Comparison of ENCODE assay signal across 9 cellular contexts in the genomic region with DNA sequence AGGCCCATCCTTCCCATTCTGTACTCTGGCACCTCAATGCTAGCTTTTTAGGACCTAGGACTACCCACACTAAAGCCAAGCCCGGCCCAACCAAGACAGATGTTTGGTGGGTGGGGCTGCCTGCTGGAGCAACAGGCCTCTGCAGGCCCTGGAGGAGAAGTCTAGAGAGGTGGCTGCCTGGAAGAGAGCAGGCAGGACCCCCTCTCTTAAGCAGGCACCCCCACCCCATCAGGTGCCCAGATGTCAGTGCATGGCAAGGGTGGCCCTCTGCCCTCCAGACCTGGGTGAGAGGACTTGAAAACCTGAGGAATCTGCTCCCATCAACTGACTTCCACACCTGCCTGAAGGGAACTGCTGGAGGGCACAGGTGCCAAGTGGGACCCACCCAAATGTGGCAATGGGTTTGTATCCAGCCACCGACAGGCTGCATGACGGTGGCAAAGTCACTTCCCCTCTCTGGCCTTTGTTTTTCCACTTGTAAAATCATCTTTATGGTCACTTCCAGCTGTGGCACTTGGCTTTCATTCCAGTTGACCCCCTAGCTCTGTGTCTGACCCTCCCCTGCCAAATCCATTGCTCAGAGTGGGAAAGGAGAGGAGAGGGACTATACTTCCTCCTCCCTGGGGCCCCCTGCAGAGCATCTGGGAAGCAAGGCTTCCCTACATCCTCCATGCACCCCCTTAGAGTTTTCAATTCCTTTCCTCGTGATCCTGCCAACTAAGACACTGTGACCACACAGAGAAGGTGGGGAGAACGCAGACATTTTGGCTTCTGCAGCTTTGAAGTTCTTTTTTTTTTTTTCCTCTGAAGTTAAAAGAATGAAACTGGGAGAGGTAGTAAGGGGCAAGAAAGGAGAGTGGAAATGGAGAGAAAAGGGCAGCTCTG. TPM values are rescaled to one million over a fixed set of nuclear protein-coding genes. Genes with fewer than 3 reads are reported as not detected.
A peak's percentile ranks its signal among the peaks of the same experiment; 100 is the strongest.
DNase-seq lines count a peak whose midpoint lies in the region; ATAC-seq and TF ChIP-seq lines count a peak whose summit lies in the region.
"Had no signal": no experiment of that assay in that cellular context is flagged by ENCODE, and none has a peak within 500 bp of the region (broad histone marks: within the 10 kb centered on the region; RNA-seq: fewer than 3 reads in every experiment).

No MANE protein-coding gene starts in this region.

- H2AFZ ChIP-seq in SK-N-SH (ENCODE audit: low read depth) = no peak overlapping the region

- H3K4me2 ChIP-seq in SK-N-SH = no peak overlapping the region

- H4K20me1 ChIP-seq in SK-N-SH (ENCODE audit: insufficient read depth) = no peaks in the 10 kb centered on the region

- H3K4me1 ChIP-seq in SK-N-SH (ENCODE audit: control insufficient read depth in 1 of 2, insufficient read depth in 2 of 2, low read depth in 1 of 2, low read length in 1 of 2) (peaks cover 0 to 18% of the 10 kb centered on the region in 2 experiments; a peak in 1 of 4 replicates), adrenal gland (replicated peaks in 1 of 2) (peaks cover 32 to 43% of the 10 kb centered on the region in 2 donors), tibial nerve (peaks cover 0 to 63% (median 18%) of the 10 kb centered on the region in 4 donors)

- H3K9me3 ChIP-seq in SK-N-SH (no peaks in the 10 kb centered on the region), adrenal gland (replicated peaks in 1 of 3) (no peaks in the 10 kb centered on the region), tibial nerve (no peaks in the 10 kb centered on the region)

- TF ChIP-seq POLR2A in adrenal gland (IDR thresholded peaks at IDR 0.05) = no peak
- no peak for TF ChIP-seq POLR2A in tibial nerve (IDR thresholded peaks at IDR 0.05)

- POLR2A ChIA-PET in SK-N-SH (lab: Yijun Ruan, JAX) = no interaction called here

- no peaks in the 10 kb centered on the region for H3K79me2 ChIP-seq in SK-N-SH (ENCODE audit: insufficient read depth)

- TF ChIP-seq RAD21 in SK-N-SH (IDR thresholded peaks at IDR 0.05; ENCODE audit: low read length) = no peak

- DNase-seq in SK-N-SH (peak; percentile 16), adrenal gland (peak in 6 of 7 donors; percentile 23 to 62 (median 36)), medulla oblongata (ENCODE audit: extremely low spot score) (peak; percentile 54), tibial nerve (ENCODE audit: low spot score in 2 of 2) (peak in 1 of 2 donors; percentile 50), amniotic stem cell (lab: John Stamatoyannopoulos, UW) (no peak), superior temporal gyrus (ENCODE audit: extremely low spot score) (no peak)

- H3K9me2 ChIP-seq in SK-N-SH = no peaks in the 10 kb centered on the region

- ATAC-seq in SK-N-SH treated with all-trans-retinoic acid at 6 μM for 48 hours (no peak), GM21576 (IDR thresholded peaks at IDR 0.05; ENCODE audit: unreplicated experiment) (no peak)
- ATAC-seq: left colon had no signal

- WGBS in SK-N-SH (ENCODE audit: low lambda C conversion rate) = 91% methylated on average over 5 of the region's 5 CpGs
- WGBS in adrenal gland, 4 donors = 34 to 50% (median 41%) methylated on average over 4 to 5 of the region's 5 CpGs
- WGBS in tibial nerve, 2 donors = 17 to 20% methylated on average over 5 of the region's 5 CpGs

- H3K27ac ChIP-seq in SK-N-SH (ENCODE audit: low read depth in 2 of 2, low read length in 1 of 2) = no peak overlapping the region
- peak overlapping the region; percentile 65 to 96 (median 89) for H3K27ac ChIP-seq in adrenal gland
- H3K27ac ChIP-seq in tibial nerve = peak overlapping the region; percentile 90 to 97 (median 94)

- H3F3A ChIP-seq in SK-N-SH (replicated peaks; ENCODE audit: insufficient read depth) = peaks cover 4% of the 10 kb centered on the region

- H3K9ac ChIP-seq in SK-N-SH = no peak overlapping the region

- H3K36me3 ChIP-seq in SK-N-SH (replicated peaks in 1 of 2; ENCODE audit: control insufficient read depth in 1 of 2, insufficient read depth in 2 of 2, low read length in 1 of 2) = no peaks in the 10 kb centered on the region
- H3K36me3 ChIP-seq in adrenal gland (replicated peaks in 1 of 2) = peaks cover 0 to 6% of the 10 kb centered on the region in 2 donors
- peaks cover 0 to 15% (median 0%) of the 10 kb centered on the region in 3 donors for H3K36me3 ChIP-seq in tibial nerve

- H3K4me3 ChIP-seq in SK-N-SH (ENCODE audit: low read depth in 2 of 2, low read length in 1 of 2) = no peak overlapping the region
- H3K4me3 ChIP-seq in adrenal gland = peak overlapping the region in 1 of 4 donors; percentile 59
- peak overlapping the region in 3 of 4 donors; percentile 58 to 72 (median 64) for H3K4me3 ChIP-seq in tibial nerve

- TF ChIP-seq EP300 in SK-N-SH (IDR thresholded peaks at IDR 0.05; ENCODE audit: borderline replicate concordance in 1 of 2, low read depth in 1 of 2, low read length in 1 of 2) (no peak), tibial nerve (IDR thresholded peaks at IDR 0.05) (no peak)

- CTCF ChIA-PET in SK-N-SH (lab: Yijun Ruan, JAX) = no interaction called here

- TF ChIP-seq CTCF in SK-N-SH (IDR thresholded peaks at IDR 0.05) = no peak
- no peak for TF ChIP-seq CTCF in adrenal gland (IDR thresholded peaks at IDR 0.05)
- TF ChIP-seq CTCF in tibial nerve (IDR thresholded peaks at IDR 0.05) = no peak

- H3K27me3 ChIP-seq in SK-N-SH (ENCODE audit: insufficient read depth) (no peaks in the 10 kb centered on the region), adrenal gland (no peaks in the 10 kb centered on the region), tibial nerve (no peaks in the 10 kb centered on the region)

- intact Hi-C loops in adrenal gland (cut with DNase I) = no loop called here

TF ChIP-seq in SK-N-SH, 30 proteins besides CTCF, POLR2A, EP300 and RAD21 (continues in another document):
- TF ChIP-seq SIN3A (IDR thresholded peaks at IDR 0.05; ENCODE audit: borderline replicate concordance, low read depth, low read length) = no peak
- TF ChIP-seq, protein P1, sequence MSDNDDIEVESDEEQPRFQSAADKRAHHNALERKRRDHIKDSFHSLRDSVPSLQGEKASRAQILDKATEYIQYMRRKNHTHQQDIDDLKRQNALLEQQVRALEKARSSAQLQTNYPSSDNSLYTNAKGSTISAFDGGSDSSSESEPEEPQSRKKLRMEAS (IDR thresholded peaks at IDR 0.05; ENCODE audit: low read depth) = no peak
- TF ChIP-seq SMC3 (IDR thresholded peaks at IDR 0.05; ENCODE audit: low read depth, low read length) = no peak
- TF ChIP-seq, protein P2, sequence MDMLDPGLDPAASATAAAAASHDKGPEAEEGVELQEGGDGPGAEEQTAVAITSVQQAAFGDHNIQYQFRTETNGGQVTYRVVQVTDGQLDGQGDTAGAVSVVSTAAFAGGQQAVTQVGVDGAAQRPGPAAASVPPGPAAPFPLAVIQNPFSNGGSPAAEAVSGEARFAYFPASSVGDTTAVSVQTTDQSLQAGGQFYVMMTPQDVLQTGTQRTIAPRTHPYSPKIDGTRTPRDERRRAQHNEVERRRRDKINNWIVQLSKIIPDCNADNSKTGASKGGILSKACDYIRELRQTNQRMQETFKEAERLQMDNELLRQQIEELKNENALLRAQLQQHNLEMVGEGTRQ (IDR thresholded peaks at IDR 0.05; ENCODE audit: borderline replicate concordance, low read depth, low read length) = no peak
- TF ChIP-seq TCF12 (IDR thresholded peaks at IDR 0.05) = no peak
- no peak for TF ChIP-seq USF1 (IDR thresholded peaks at IDR 0.05; ENCODE audit: borderline replicate concordance, low read depth)

TF ChIP-seq in SK-N-SH treated with all-trans-retinoic acid at 6 μM for 48 hours, 23 proteins besides CTCF, POLR2A, EP300 and RAD21 (continues in another document):
- TF ChIP-seq BACH2 (CRISPR knock-in tag; IDR thresholded peaks at IDR 0.05; ENCODE audit: borderline replicate concordance) (no peak), OSR1 (CRISPR knock-in tag; IDR thresholded peaks at IDR 0.05) (no peak), TCF4 (CRISPR knock-in tag; IDR thresholded peaks at IDR 0.05; ENCODE audit: borderline replicate concordance) (no peak), ZFP30 (CRISPR knock-in tag; IDR thresholded peaks at IDR 0.05) (no peak), ISL1 (CRISPR knock-in tag; IDR thresholded peaks at IDR 0.05) (no peak), CSDC2 (CRISPR knock-in tag; IDR thresholded peaks at IDR 0.05) (no peak), SNAI2 (CRISPR knock-in tag; IDR thresholded peaks at IDR 0.05) (no peak), PPARA (CRISPR knock-in tag; IDR thresholded peaks at IDR 0.05; ENCODE audit: borderline replicate concordance) (no peak), POU6F1 (CRISPR knock-in tag; IDR thresholded peaks at IDR 0.05; ENCODE audit: borderline replicate concordance, low read depth) (no peak)

RNA-seq across cellular contexts. Expression of gene STAT5A, which starts 1.6 kb away (rescaled TPM):
- 1.4 and 2.3 TPM in 2 replicates for polyA plus RNA-seq in SK-N-SH (2012; rRNA removed)
- polyA plus RNA-seq in SK-N-SH (2012; cell fraction: cytosol; rRNA removed) = 0.85 and 1.7 TPM in 2 replicates
- polyA plus RNA-seq in SK-N-SH (2012; cell fraction: nucleus; rRNA removed) = 5.1 and 5.8 TPM in 2 replicates
- total RNA-seq in adrenal gland = 100 to 1,000 TPM in 4 of 8 donors, 10 to 100 TPM in 4; 39.9 to 169 (median 102) TPM
- 10 to 100 TPM; 22.6 to 51.4 (median 39.2) TPM for polyA plus RNA-seq in adrenal gland
- total RNA-seq in tibial nerve = 100 to 1,000 TPM in 3 of 4 donors, 10 to 100 TPM in 1; 95.2 to 150 (median 127) TPM

RNA-seq across cellular contexts. Expression of gene STAT5B, which starts 10.5 kb away (rescaled TPM):
- polyA plus RNA-seq in SK-N-SH (2012; rRNA removed) (23.6 and 27.7 TPM in 2 replicates), adrenal gland (10 to 100 TPM; 44.7 to 70.6 (median 58.1) TPM)
- polyA plus RNA-seq in SK-N-SH (2012; cell fraction: cytosol; rRNA removed) = 12.5 and 15.6 TPM in 2 replicates
- polyA plus RNA-seq in SK-N-SH (2012; cell fraction: nucleus; rRNA removed) = 64.3 and 77.5 TPM in 2 replicates
- total RNA-seq in adrenal gland (100 to 1,000 TPM in 6 of 8 donors, 10 to 100 TPM in 2; 79.0 to 128 (median 114) TPM), tibial nerve (100 to 1,000 TPM in 3 of 4 donors, 10 to 100 TPM in 1; 96.8 to 117 (median 104) TPM)

Comparison
In these comparisons a context has a peak if more than half of its experiments do, and no peak if none do; other contexts are left out.
1. DNase-seq: peak in SK-N-SH (single experiment), adrenal gland (6 of 7) and medulla oblongata (single experiment); none in amniotic stem cell (single experiment) and superior temporal gyrus (single experiment).
2. H3K27ac ChIP-seq: peak in adrenal gland (5 of 5) and tibial nerve (4 of 4); none in SK-N-SH (0 of 2).
3. H3K4me3 ChIP-seq: peak in tibial nerve (3 of 4); none in SK-N-SH (0 of 2).